In genomic region chr6:124960757-124961467, GRCh38 we compare ENCODE assay signal across 8 cellular contexts. TPM values are rescaled to one million over a fixed set of nuclear protein-coding genes. Genes with fewer than 3 reads are reported as not detected.
DNase-seq lines count a peak whose midpoint lies in the region; ATAC-seq and TF ChIP-seq lines count a peak whose summit lies in the region.

No MANE protein-coding gene starts in this region.

- no peak for TF ChIP-seq CTCF in WERI-Rb-1 (IDR thresholded peaks at IDR 0.05; ENCODE audit: low read depth, low read length)
- no peak for TF ChIP-seq CTCF in fibroblast of villous mesenchyme (IDR thresholded peaks at IDR 0.05; ENCODE audit: insufficient read depth, low read depth, low read length)
- TF ChIP-seq CTCF in psoas muscle (IDR thresholded peaks at IDR 0.05): no peak

- no peak for DNase-seq in WERI-Rb-1
- peak; percentile 32 for DNase-seq in fibroblast of villous mesenchyme (ENCODE audit: low read depth)
- no peak for DNase-seq in psoas muscle
- no peak for DNase-seq in iPS-NIHi11 (ENCODE audit: low spot score)
- DNase-seq in NCI-H748 treated with DMSO at 0.1 percent for 48 hours (lab: John Stamatoyannopoulos, UW): no peak

- H3K4me3 ChIP-seq in GM08714 (ENCODE audit: low read length) (peak overlapping the region; percentile 64; the same call in 1 of the 2 replicates), WERI-Rb-1 (ENCODE audit: low read depth, low read length) (peak overlapping the region; percentile 89), fibroblast of villous mesenchyme (ENCODE audit: low read depth, low read length) (peak overlapping the region; percentile 82), psoas muscle (peak overlapping the region; percentile 85)

- H3K27me3 ChIP-seq in WERI-Rb-1 (ENCODE audit: insufficient read depth, low read depth, severe bottlenecking): no peaks in the 10 kb centered on the region
- no peaks in the 10 kb centered on the region for H3K27me3 ChIP-seq in psoas muscle (ENCODE audit: insufficient read depth in 3 of 3, low read length in 2 of 3)

- H3K27ac ChIP-seq in WERI-Rb-1 (peak overlapping the region; percentile 89; the same call in 1 of the 2 replicates), psoas muscle (peak overlapping the region; percentile 96)

- H3K9me3 ChIP-seq in WERI-Rb-1 (ENCODE audit: severe bottlenecking): no peaks in the 10 kb centered on the region
- no peaks in the 10 kb centered on the region for H3K9me3 ChIP-seq in psoas muscle

- ATAC-seq in psoas muscle (no peak), HG03280 (IDR thresholded peaks at IDR 0.05; ENCODE audit: unreplicated experiment) (no peak), HG02981 (IDR thresholded peaks at IDR 0.05; ENCODE audit: unreplicated experiment) (no peak)

- peaks cover 20% of the 10 kb centered on the region for H3K36me3 ChIP-seq in WERI-Rb-1
- no peaks in the 10 kb centered on the region for H3K36me3 ChIP-seq in psoas muscle (ENCODE audit: insufficient read depth in 1 of 2, low read depth in 1 of 2)

- H3K4me1 ChIP-seq in psoas muscle: peaks cover 22% of the 10 kb centered on the region

- 67 to 79% (median 69%) methylated on average over 4 of the region's 4 CpGs for WGBS in psoas muscle, 3 donors

- intact Hi-C loops in psoas muscle (cut with DNase I): loop anchor here (5.0 to 10.0 kb wide), 3 partner anchors 36 to 154 kb away; no protein-coding TSS in a partner anchor

RNA-seq across cellular contexts. Expression of gene RNF217, which starts 1.3 kb away (rescaled TPM):
- 24.5 and 25.5 TPM in 2 replicates for total RNA-seq in fibroblast of villous mesenchyme
- 10 to 100 TPM; 11.5 to 22.5 (median 15.5) TPM for total RNA-seq in psoas muscle
- 1 to 10 TPM; 2.3 to 7.6 (median 2.9) TPM for polyA plus RNA-seq in psoas muscle
